Comparison of ENCODE assay signal across 5 cellular contexts in genomic region chr4:151712777-151713176, GRCh38.
"Had no signal": no experiment of that assay in that cellular context is flagged by ENCODE, and none has a peak within 500 bp of the region (broad histone marks: within the 10 kb centered on the region; RNA-seq: fewer than 3 reads in every experiment).

No MANE protein-coding gene starts in this region.

- H3K27ac ChIP-seq: GM23248 had no signal

- H3K4me3 ChIP-seq: GM23248, HAP-1 had no signal

- H2AFZ ChIP-seq: GM23248 had no signal

- H3K9ac ChIP-seq: GM23248 had no signal

- DNase-seq: GM23248, GOT3, H7, IMR-90 had no signal

- H3K9me3 ChIP-seq: HAP-1 had no signal

- H3K4me1 ChIP-seq: HAP-1 had no signal
